ENCODE assay signal across 1 cellular context in genomic region chr2:15560988-15561573, GRCh38.
TF ChIP-seq lines count a peak whose summit lies in the region.

TSS of gene NBAS (minus strand) at chr2:15561334. CDS start at chr2:15561304, 30 bp downstream.

TF ChIP-seq in HepG2, 621 proteins besides CTCF, POLR2A, EP300 and RAD21 (continued from another document and continues in another):
- TF ChIP-seq ARID4A (CRISPR knock-in tag; IDR thresholded peaks at IDR 0.05; ENCODE audit: borderline replicate concordance) (peak; percentile 96), ZNF3 (CRISPR knock-in tag; IDR thresholded peaks at IDR 0.05) (0 out of 2 replicates have a peak, but pooled peaks have one; percentile 70), ZBTB21 (CRISPR knock-in tag; IDR thresholded peaks at IDR 0.05) (no peak), FOSL2 (CRISPR knock-in tag; IDR thresholded peaks at IDR 0.05) (peak; percentile 59), ONECUT2 (CRISPR knock-in tag; IDR thresholded peaks at IDR 0.05) (no peak), ZNF788 (CRISPR knock-in tag; IDR thresholded peaks at IDR 0.05; ENCODE audit: borderline replicate concordance) (peak; percentile 61; the same call in 1 of the 2 replicates), ZNF260 (CRISPR knock-in tag; IDR thresholded peaks at IDR 0.05; ENCODE audit: borderline replicate concordance, low read depth) (no peak), ZMYM2 (CRISPR knock-in tag; IDR thresholded peaks at IDR 0.05) (no peak), PHF8 (CRISPR knock-in tag; IDR thresholded peaks at IDR 0.05) (peak; percentile 93), SNRNP70 (IDR thresholded peaks at IDR 0.05; ENCODE audit: low read depth, low read length) (no peak), HOXA9 (CRISPR knock-in tag; IDR thresholded peaks at IDR 0.05; ENCODE audit: borderline replicate concordance) (no peak; the same call in 1 of the 2 replicates), BORCS8-MEF2B (CRISPR knock-in tag; IDR thresholded peaks at IDR 0.05) (peak; percentile 91), CBX1 (IDR thresholded peaks at IDR 0.05; ENCODE audit: low read depth) (peak; percentile 64), ZKSCAN8 (CRISPR knock-in tag; IDR thresholded peaks at IDR 0.05; ENCODE audit: borderline replicate concordance) (peak; percentile 30; the same call in 1 of the 2 replicates), CCAR2 (optimal IDR thresholded peaks at IDR 0.05; ENCODE audit: low read depth, low read length) (peak; percentile 82), ZNF737 (CRISPR knock-in tag; IDR thresholded peaks at IDR 0.05; ENCODE audit: borderline replicate concordance) (no peak), ZNF138 (CRISPR knock-in tag; IDR thresholded peaks at IDR 0.05; ENCODE audit: low read depth) (peak; percentile 78; the same call in 1 of the 2 replicates), NR2C2 (CRISPR knock-in tag; IDR thresholded peaks at IDR 0.05; ENCODE audit: borderline replicate concordance) (peak; percentile 58; the same call in 1 of the 2 replicates), ZNF207 (IDR thresholded peaks at IDR 0.05; ENCODE audit: borderline replicate concordance) (no peak), HOMEZ (CRISPR knock-in tag; IDR thresholded peaks at IDR 0.05; ENCODE audit: low read depth) (0 out of 2 replicates have a peak, but pooled peaks have one; percentile 23), MAX (IDR thresholded peaks at IDR 0.05) (peak; percentile 72; the same call in 1 of the 2 replicates), KMT2A (CRISPR knock-in tag; IDR thresholded peaks at IDR 0.05) (peak; percentile 98), ZNF512 (CRISPR knock-in tag; IDR thresholded peaks at IDR 0.05) (no peak), ZNF275 (CRISPR knock-in tag; IDR thresholded peaks at IDR 0.05; ENCODE audit: borderline replicate concordance) (no peak), SP140L (CRISPR knock-in tag; IDR thresholded peaks at IDR 0.05; ENCODE audit: borderline replicate concordance) (peak; percentile 94), KMT2B (CRISPR knock-in tag; IDR thresholded peaks at IDR 0.05) (peak; percentile 98), ZNF362 (CRISPR knock-in tag; IDR thresholded peaks at IDR 0.05; ENCODE audit: borderline replicate concordance) (0 out of 2 replicates have a peak, but pooled peaks have one; percentile 27), CENPBD1 (CRISPR knock-in tag; IDR thresholded peaks at IDR 0.05; ENCODE audit: borderline replicate concordance, low read depth) (no peak), BCL6 (CRISPR knock-in tag; IDR thresholded peaks at IDR 0.05) (peak; percentile 62), ZNF484 (CRISPR knock-in tag; IDR thresholded peaks at IDR 0.05; ENCODE audit: borderline replicate concordance, low read depth) (no peak), ZNF12 (CRISPR knock-in tag; IDR thresholded peaks at IDR 0.05) (peak; percentile 75; the same call in 1 of the 2 replicates), NFE2L1 (CRISPR knock-in tag; IDR thresholded peaks at IDR 0.05; ENCODE audit: borderline replicate concordance) (no peak; the same call in 1 of the 2 replicates), KLF12 (CRISPR knock-in tag; IDR thresholded peaks at IDR 0.05; ENCODE audit: borderline replicate concordance) (no peak), ZBTB10 (CRISPR knock-in tag; IDR thresholded peaks at IDR 0.05; ENCODE audit: borderline replicate concordance) (no peak), ZNF580 (CRISPR knock-in tag; IDR thresholded peaks at IDR 0.05; ENCODE audit: borderline replicate concordance, low read depth) (peak; percentile 70; the same call in 1 of the 2 replicates), LRRFIP1 (CRISPR knock-in tag; conservative IDR thresholded peaks at IDR 0.05) (no peak), PLRG1 (conservative IDR thresholded peaks at IDR 0.05) (no peak), ZNF709 (CRISPR knock-in tag; IDR thresholded peaks at IDR 0.05) (no peak; the same call in 1 of the 2 replicates)
